In genomic region chr7:116872026-116872425, GRCh38 we compare ENCODE assay signal across 16 cellular contexts. TPM values are rescaled to one million over a fixed set of nuclear protein-coding genes. Genes with fewer than 3 reads are reported as not detected.
A peak's percentile ranks its signal among the peaks of the same experiment; 100 is the strongest.
DNase-seq lines count a peak whose midpoint lies in the region; ATAC-seq and TF ChIP-seq lines count a peak whose summit lies in the region.
"Had no signal": no experiment of that assay in that cellular context is flagged by ENCODE, and none has a peak within 500 bp of the region (broad histone marks: within the 10 kb centered on the region; RNA-seq: fewer than 3 reads in every experiment).

No MANE protein-coding gene starts in this region.

- peak overlapping the region; percentile 53 for H3K27ac Mint-ChIP-seq in activated T-helper 17 cell treated with anti-CD3 and anti-CD28 coated beads, Interleukin-2, amount 50 U/mL, for 72 hours
- H3K27ac Mint-ChIP-seq in immature natural killer cell = peak overlapping the region; percentile 10 to 59 (median 36)

- H3K36me3 Mint-ChIP-seq in activated T-helper 17 cell treated with anti-CD3 and anti-CD28 coated beads, Interleukin-2, amount 50 U/mL, for 72 hours (ENCODE audit: low read depth) = peaks cover 38% of the 10 kb centered on the region
- no peaks in the 10 kb centered on the region for H3K36me3 Mint-ChIP-seq in immature natural killer cell

- H3K9me3 Mint-ChIP-seq in activated T-helper 17 cell treated with anti-CD3 and anti-CD28 coated beads, Interleukin-2, amount 50 U/mL, for 72 hours = no peaks in the 10 kb centered on the region
- H3K9me3 Mint-ChIP-seq in immature natural killer cell = no peaks in the 10 kb centered on the region

- no peak for TF ChIP-seq CTCF in heart left ventricle (IDR thresholded peaks at IDR 0.05)
- TF ChIP-seq CTCF in stomach (IDR thresholded peaks at IDR 0.05) = no peak

- H3K4me1 Mint-ChIP-seq in activated T-helper 17 cell treated with anti-CD3 and anti-CD28 coated beads, Interleukin-2, amount 50 U/mL, for 72 hours = peaks cover 45% of the 10 kb centered on the region
- H3K4me1 Mint-ChIP-seq in immature natural killer cell = peaks cover 68 to 84% of the 10 kb centered on the region in 2 donors

- H3K27me3 ChIP-seq in heart left ventricle (no peaks in the 10 kb centered on the region), right cardiac atrium (ENCODE audit: control insufficient read depth, insufficient read depth) (no peaks in the 10 kb centered on the region), stomach (no peaks in the 10 kb centered on the region)
- no peaks in the 10 kb centered on the region for H3K27me3 ChIP-seq in effector memory CD4-positive, alpha-beta T cell (replicated peaks; ENCODE audit: control insufficient read depth, insufficient read depth, low read length, poor library complexity, severe bottlenecking)

- H3K27ac ChIP-seq in heart left ventricle (peak overlapping the region in 11 of 12 donors; percentile 47 to 78 (median 62)), right cardiac atrium (ENCODE audit: low read length) (no peak overlapping the region), stomach (peak overlapping the region in 3 of 5 donors; percentile 3 to 50 (median 10))
- no peak overlapping the region for H3K27ac ChIP-seq in effector memory CD4-positive, alpha-beta T cell (ENCODE audit: insufficient read depth, low read length, poor library complexity, severe bottlenecking)

- intact Hi-C loops in heart left ventricle (cut with DNase I) (no loop called here), right cardiac atrium (cut with DNase I) (no loop called here), stomach (cut with DNase I; ENCODE audit: low total_unique reads) (no loop called here)

- WGBS in heart left ventricle, 4 donors = 9 to 37% (median 20%) methylated on average over 1 of the region's 1 CpG
- 27% methylated on average over 1 of the region's 1 CpG for WGBS in right cardiac atrium
- WGBS in stomach, 5 donors = 7 to 26% (median 16%) methylated on average over 1 of the region's 1 CpG

- TF ChIP-seq EP300 in stomach (IDR thresholded peaks at IDR 0.05) = no peak

- DNase-seq in heart left ventricle = no peak
- DNase-seq in right cardiac atrium = no peak
- no peak for DNase-seq in immature natural killer cell
- DNase-seq in stomach = no peak
- no peak for DNase-seq in OCI-M2 (lab: John Stamatoyannopoulos, UW; ENCODE audit: unreplicated experiment)
- DNase-seq in effector memory CD4-positive, alpha-beta T cell = no peak
- DNase-seq: C1 segment of cervical spinal cord; KBM-7; mucosa of descending colon; NCI-H1417 treated with DMSO at 0.1 percent for 48 hours; NCI-H510A; OCI-M1; stimulated activated CD4-positive, alpha-beta T cell treated with anti-CD3 and anti-CD28 coated beads, Interleukin-4, amount 100 ng/mL, for 1 hour; SW 1271 had no signal

- no peak for TF ChIP-seq POLR2A in heart left ventricle (IDR thresholded peaks at IDR 0.05)
- TF ChIP-seq POLR2A in stomach (IDR thresholded peaks at IDR 0.05) = no peak

- no peaks in the 10 kb centered on the region for H3K27me3 Mint-ChIP-seq in activated T-helper 17 cell treated with anti-CD3 and anti-CD28 coated beads, Interleukin-2, amount 50 U/mL, for 72 hours
- H3K27me3 Mint-ChIP-seq in immature natural killer cell (ENCODE audit: low read depth in 3 of 3) = peaks cover 0 to 2% (median 0%) of the 10 kb centered on the region in 3 donors

- H3K36me3 ChIP-seq in heart left ventricle (peaks cover 0 to 10% (median 0%) of the 10 kb centered on the region in 9 donors), stomach (no peaks in the 10 kb centered on the region)
- H3K36me3 ChIP-seq in effector memory CD4-positive, alpha-beta T cell (ENCODE audit: control insufficient read depth, insufficient read depth, low read length) = no peaks in the 10 kb centered on the region

- ATAC-seq in heart left ventricle (peak in 1 of 4 donors; percentile 2), right cardiac atrium (no peak), GM21529 (IDR thresholded peaks at IDR 0.05; ENCODE audit: unreplicated experiment) (no peak)
- ATAC-seq in activated T-helper 17 cell treated with anti-CD3 and anti-CD28 coated beads, Interleukin-2, amount 50 U/mL, for 72 hours (replicated peaks) = peak; percentile 63
- ATAC-seq: mucosa of descending colon had no signal

- no peaks in the 10 kb centered on the region for H3K9me3 ChIP-seq in heart left ventricle
- H3K9me3 ChIP-seq in right cardiac atrium (ENCODE audit: control insufficient read depth, low read length) = no peaks in the 10 kb centered on the region
- no peaks in the 10 kb centered on the region for H3K9me3 ChIP-seq in stomach
- H3K9me3 ChIP-seq in effector memory CD4-positive, alpha-beta T cell (ENCODE audit: control insufficient read depth, low read length) = no peaks in the 10 kb centered on the region
- H3K9me3 ChIP-seq: mucosa of descending colon had no signal

- H3K4me3 Mint-ChIP-seq in activated T-helper 17 cell treated with anti-CD3 and anti-CD28 coated beads, Interleukin-2, amount 50 U/mL, for 72 hours = peak overlapping the region; percentile 51
- H3K4me3 Mint-ChIP-seq in immature natural killer cell = peak overlapping the region; percentile 0 to 60 (median 22)

- no peak overlapping the region for H3K4me3 ChIP-seq in heart left ventricle
- no peak overlapping the region for H3K4me3 ChIP-seq in right cardiac atrium (ENCODE audit: low read length)
- H3K4me3 ChIP-seq in stomach = peak overlapping the region in 1 of 4 donors; percentile 1
- H3K4me3 ChIP-seq in effector memory CD4-positive, alpha-beta T cell (ENCODE audit: insufficient read depth, low read depth, low read length, poor library complexity, severe bottlenecking) = no peak overlapping the region
- H3K4me3 ChIP-seq: mucosa of descending colon had no signal

- H3K4me1 ChIP-seq in heart left ventricle = peaks cover 12 to 96% (median 89%) of the 10 kb centered on the region in 12 donors
- peaks cover 22% of the 10 kb centered on the region for H3K4me1 ChIP-seq in right cardiac atrium (ENCODE audit: control insufficient read depth, insufficient read depth, low read length)
- peaks cover 18 to 95% (median 63%) of the 10 kb centered on the region in 4 donors for H3K4me1 ChIP-seq in stomach
- H3K4me1 ChIP-seq in effector memory CD4-positive, alpha-beta T cell (ENCODE audit: control insufficient read depth, insufficient read depth, low read length, poor library complexity, severe bottlenecking) = peaks cover 30% of the 10 kb centered on the region

RNA-seq across cellular contexts. Expression of gene CAPZA2, which starts 9.6 kb away (rescaled TPM):
- total RNA-seq in heart left ventricle (100 to 1,000 TPM; 114 to 483 (median 332) TPM), right cardiac atrium (100 to 1,000 TPM; 318 to 447 (median 349) TPM), stomach (1,000 to 10,000 TPM in 1 of 5 donors, 100 to 1,000 TPM in 2, 10 to 100 TPM in 2; 13.9 to 1,001 (median 107) TPM)
- polyA plus RNA-seq in heart left ventricle (100 to 1,000 TPM in 1 of 2 donors, 10 to 100 TPM in 1; 37.4 to 178 TPM), right cardiac atrium (71.9 TPM), immature natural killer cell (100 to 1,000 TPM; 174 to 318 (median 246) TPM), stomach (10 to 100 TPM; 35.6 to 92.0 (median 74.6) TPM)
- 100 to 1,000 TPM; 108 to 181 TPM for total RNA-seq in activated T-helper 17 cell treated with anti-CD3 and anti-CD28 coated beads, Interleukin-2, amount 50 U/mL, for 72 hours

Comparison
In these comparisons a context has a peak if more than half of its experiments do, and no peak if none do; other contexts are left out.
1. H3K27ac ChIP-seq: peak in heart left ventricle (11 of 12) and stomach (3 of 5); none in right cardiac atrium (single experiment) and effector memory CD4-positive, alpha-beta T cell (single experiment).